Comparison of ENCODE assay signal across 14 cellular contexts in the genomic region with DNA sequence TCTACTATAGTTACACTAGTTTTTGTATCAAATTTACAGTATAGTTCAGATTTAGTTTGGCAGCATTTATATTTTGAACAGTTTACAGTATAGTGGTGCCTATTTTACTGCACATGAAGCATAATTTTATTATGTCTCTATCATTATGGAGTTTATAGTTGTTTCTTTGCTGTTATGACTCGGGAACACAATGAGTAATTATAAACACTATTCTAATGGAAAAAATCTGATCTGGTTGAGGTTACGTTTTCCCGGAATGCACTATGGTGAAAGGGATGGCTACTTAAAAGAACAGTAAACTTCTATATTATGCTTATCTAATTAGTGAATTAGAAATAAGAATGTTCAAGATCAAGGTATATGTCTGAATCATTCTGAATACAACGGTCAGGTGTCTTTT. TPM values are rescaled to one million over a fixed set of nuclear protein-coding genes. Genes with fewer than 3 reads are reported as not detected.
DNase-seq lines count a peak whose midpoint lies in the region; ATAC-seq and TF ChIP-seq lines count a peak whose summit lies in the region.
"Had no signal": no experiment of that assay in that cellular context is flagged by ENCODE, and none has a peak within 500 bp of the region (broad histone marks: within the 10 kb centered on the region; RNA-seq: fewer than 3 reads in every experiment).

No MANE protein-coding gene starts in this region.

- no peak for ATAC-seq in effector memory CD8-positive, alpha-beta T cell (replicated peaks)

- H3K36me3 Mint-ChIP-seq in HFFc6 (ENCODE audit: low read depth), result no peaks in the 10 kb centered on the region
- H3K36me3 Mint-ChIP-seq in endothelial cell (ENCODE audit: low read depth, unreplicated experiment), result no peaks in the 10 kb centered on the region
- no peaks in the 10 kb centered on the region for H3K36me3 Mint-ChIP-seq in effector memory CD8-positive, alpha-beta T cell (ENCODE audit: insufficient read depth)

- peaks cover 16% of the 10 kb centered on the region for H3K4me1 Mint-ChIP-seq in HFFc6 (ENCODE audit: low read depth)
- peaks cover 3% of the 10 kb centered on the region for H3K4me1 Mint-ChIP-seq in endothelial cell (ENCODE audit: unreplicated experiment)
- H3K4me1 Mint-ChIP-seq in effector memory CD8-positive, alpha-beta T cell (ENCODE audit: low read depth in 2 of 2), result no peaks in the 10 kb centered on the region
- H3K4me1 Mint-ChIP-seq: B cell had no signal

- DNase-seq in EH (ENCODE audit: low read depth), result peak; percentile 25
- DNase-seq in HFFc6, result peak; percentile 20
- DNase-seq in amniotic epithelial cell (ENCODE audit: low read depth), result peak; percentile 52
- peak; percentile 14 for DNase-seq in fibroblast of villous mesenchyme (ENCODE audit: low read depth)
- DNase-seq in endothelial cell (ENCODE audit: low spot score), result no peak
- DNase-seq in effector memory CD8-positive, alpha-beta T cell, result no peak
- no peak for DNase-seq in GDM1 (lab: John Stamatoyannopoulos, UW)
- DNase-seq in NCI-H748 (lab: John Stamatoyannopoulos, UW; ENCODE audit: unreplicated experiment), result no peak
- DNase-seq: ACHN; C1 segment of cervical spinal cord; Calu3; CD4-positive, alpha-beta T cell; DMS 273 treated with DMSO at 0.1 percent for 48 hours had no signal

- TF ChIP-seq CTCF in HFFc6 (IDR thresholded peaks at IDR 0.05) (no peak), fibroblast of villous mesenchyme (IDR thresholded peaks at IDR 0.05; ENCODE audit: insufficient read depth, low read depth, low read length) (no peak), endothelial cell (IDR thresholded peaks at IDR 0.05; ENCODE audit: unreplicated experiment) (no peak)

- H3K4me3 Mint-ChIP-seq in HFFc6 (no peak overlapping the region), endothelial cell (ENCODE audit: unreplicated experiment) (no peak overlapping the region)
- no peak overlapping the region for H3K4me3 Mint-ChIP-seq in effector memory CD8-positive, alpha-beta T cell
- H3K4me3 Mint-ChIP-seq: B cell; CD4-positive, alpha-beta T cell had no signal

- H3K9me3 Mint-ChIP-seq in HFFc6, result no peaks in the 10 kb centered on the region
- peaks cover 5% of the 10 kb centered on the region for H3K9me3 Mint-ChIP-seq in endothelial cell (ENCODE audit: unreplicated experiment)
- H3K9me3 Mint-ChIP-seq in effector memory CD8-positive, alpha-beta T cell, result no peaks in the 10 kb centered on the region
- H3K9me3 Mint-ChIP-seq: CD4-positive, alpha-beta T cell had no signal

- H3K27me3 Mint-ChIP-seq in HFFc6 (ENCODE audit: insufficient read depth) (peaks cover 7% of the 10 kb centered on the region), endothelial cell (ENCODE audit: unreplicated experiment) (no peaks in the 10 kb centered on the region)
- peaks cover 24% of the 10 kb centered on the region in 2 donors for H3K27me3 Mint-ChIP-seq in effector memory CD8-positive, alpha-beta T cell

- no peak overlapping the region for H3K4me3 ChIP-seq in fibroblast of villous mesenchyme (ENCODE audit: low read depth, low read length)

- H3K27ac Mint-ChIP-seq in HFFc6 (no peak overlapping the region), endothelial cell (ENCODE audit: unreplicated experiment) (no peak overlapping the region)
- H3K27ac Mint-ChIP-seq in effector memory CD8-positive, alpha-beta T cell, result no peak overlapping the region
- H3K27ac Mint-ChIP-seq: B cell; CD4-positive, alpha-beta T cell had no signal

RNA-seq across cellular contexts. Expression of a gene that starts 10.6 kb away (rescaled TPM):
- total RNA-seq in HFFc6 (2021; fragmentation: NEBNext Ultra II Directional; extraction: Animal tissue kit (Norgen Biotek cat#: 25700)), result 1 to 10 TPM in 2 of 6 experiments, under 1 TPM in 4; 0.73 to 1.4 (median 0.86) TPM
- total RNA-seq in fibroblast of villous mesenchyme, result 0.86 and 0.97 TPM in 2 replicates
- total RNA-seq in endothelial cell (ENCODE audit: unreplicated experiment), result 0.59 TPM

RNA-seq across cellular contexts. Expression of a gene that starts 16.8 kb away (rescaled TPM):
- 1 to 10 TPM; 1.4 to 3.7 (median 2.3) TPM for total RNA-seq in HFFc6 (2021; fragmentation: NEBNext Ultra II Directional; extraction: Animal tissue kit (Norgen Biotek cat#: 25700))
- total RNA-seq in fibroblast of villous mesenchyme (2.2 and 2.6 TPM in 2 replicates), endothelial cell (ENCODE audit: unreplicated experiment) (3.4 TPM)

Comparison
In these comparisons a context has a peak if more than half of its experiments do, and no peak if none do; other contexts are left out.
1. DNase-seq: peak in EH (single experiment), HFFc6 (single experiment), amniotic epithelial cell (single experiment) and fibroblast of villous mesenchyme (single experiment); none in endothelial cell (single experiment), effector memory CD8-positive, alpha-beta T cell (0 of 3), GDM1 (single experiment) and NCI-H748 (single experiment).